8 cellular contexts compared by ENCODE assay signal in the genomic region with DNA sequence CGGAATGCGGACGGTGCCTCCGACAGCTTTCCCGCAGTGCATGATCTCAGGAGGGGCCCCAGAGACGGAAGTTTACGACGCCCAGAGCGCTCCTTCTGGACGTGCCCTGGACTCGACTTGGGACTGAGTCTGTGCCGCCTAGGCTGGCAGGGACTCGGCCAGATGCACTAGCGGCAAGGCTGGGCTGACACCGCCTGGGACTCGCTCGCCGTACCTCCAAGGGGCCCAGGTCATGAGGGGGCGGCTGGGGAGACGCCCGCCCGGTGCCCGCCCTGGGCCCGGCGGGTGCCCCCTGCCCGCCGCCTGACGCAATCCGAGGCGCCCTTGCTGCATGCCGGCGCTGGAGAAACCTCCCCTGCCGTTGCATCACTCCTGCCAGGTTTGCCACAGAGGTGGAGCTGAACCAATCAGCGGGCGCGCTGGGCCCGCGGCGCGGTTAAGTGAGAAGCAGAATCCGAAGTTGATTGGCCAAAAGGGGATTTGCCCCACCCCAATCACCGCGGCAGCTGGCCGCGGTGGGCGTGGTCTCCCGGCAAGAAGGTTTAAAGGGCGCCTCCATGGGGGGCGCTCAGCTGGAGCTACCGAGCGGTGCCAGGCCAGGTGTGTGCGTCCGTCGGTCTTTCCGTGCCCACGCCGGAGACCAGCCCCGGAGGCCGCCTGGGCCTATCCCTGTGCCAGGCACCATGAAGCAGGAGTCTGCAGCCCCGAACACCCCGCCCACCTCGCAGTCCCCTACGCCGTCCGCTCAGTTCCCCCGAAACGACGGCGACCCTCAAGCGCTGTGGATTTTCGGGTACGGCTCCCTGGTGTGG. TPM values are rescaled to one million over a fixed set of nuclear protein-coding genes. Genes with fewer than 3 reads are reported as not detected.
DNase-seq lines count a peak whose midpoint lies in the region; ATAC-seq, FAIRE-seq and TF ChIP-seq lines count a peak whose summit lies in the region.

A gene with protein sequence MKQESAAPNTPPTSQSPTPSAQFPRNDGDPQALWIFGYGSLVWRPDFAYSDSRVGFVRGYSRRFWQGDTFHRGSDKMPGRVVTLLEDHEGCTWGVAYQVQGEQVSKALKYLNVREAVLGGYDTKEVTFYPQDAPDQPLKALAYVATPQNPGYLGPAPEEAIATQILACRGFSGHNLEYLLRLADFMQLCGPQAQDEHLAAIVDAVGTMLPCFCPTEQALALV (plus strand): TSS at position 571 of the 812 bp plus-strand sequence. CDS start 113 bp downstream, at position 684.

- no peaks in the 10 kb centered on the region for H3K9me3 ChIP-seq in keratinocyte (ENCODE audit: control insufficient read depth, low read depth, low read length)

- H3K9me1 ChIP-seq in keratinocyte (ENCODE audit: control insufficient read depth, extremely low read depth, insufficient read depth, low read length) = no peaks in the 10 kb centered on the region

- peaks cover 20% of the 10 kb centered on the region for H3K4me1 ChIP-seq in keratinocyte (ENCODE audit: control insufficient read depth, extremely low read depth, insufficient read depth, low read length)

- peak within 1 kb of the TSS; percentile 87 for H3K9ac ChIP-seq in keratinocyte (ENCODE audit: control insufficient read depth, extremely low read depth, insufficient read depth, low read length)

- peak within 1 kb of the TSS; percentile 92 for H2AFZ ChIP-seq in keratinocyte (ENCODE audit: control insufficient read depth, low read length)

- ATAC-seq in GM18909 (IDR thresholded peaks at IDR 0.05; ENCODE audit: poor library complexity, unreplicated experiment) (peak; percentile 93), HG03159 (IDR thresholded peaks at IDR 0.05; ENCODE audit: unreplicated experiment) (peak; percentile 90)

- no peaks in the 10 kb centered on the region for H3K79me2 ChIP-seq in keratinocyte (ENCODE audit: control insufficient read depth, insufficient read depth, low read length)

- peak within 1 kb of the TSS; percentile 95 for H3K4me3 ChIP-seq in AG09309 (ENCODE audit: control insufficient read depth, low read depth, low read length)
- peak within 1 kb of the TSS; percentile 75 to 87 (median 86) for H3K4me3 ChIP-seq in keratinocyte (ENCODE audit: control insufficient read depth in 2 of 3, extremely low read depth in 1 of 3, insufficient read depth in 2 of 3, low read depth in 1 of 3, low read length in 3 of 3)

- H4K20me1 ChIP-seq in keratinocyte (ENCODE audit: control insufficient read depth, extremely low read depth, insufficient read depth, low read length) = peaks cover 3% of the 10 kb centered on the region

- TF ChIP-seq CTCF in AG09309 (IDR thresholded peaks at IDR 0.05; ENCODE audit: control insufficient read depth, insufficient read depth, low read depth, low read length, missing control alignments) (peak; percentile 1), keratinocyte (optimal IDR thresholded peaks at IDR 0.05 in 1 of 3, IDR thresholded peaks at IDR 0.05 in 1 of 3, conservative IDR thresholded peaks at IDR 0.05 in 1 of 3; ENCODE audit: extremely low read depth in 1 of 3, insufficient read depth in 2 of 3, low read length in 3 of 3) (peak in 1 of 3 experiments; percentile 13)

- dilution Hi-C loops in keratinocyte (cut with MboI; ENCODE audit: extremely low pct_ligation_motif_present, low sequenced_read_pairs) = no loop called here

- DNase-seq in AG09309 (ENCODE audit: low read depth) (peak; percentile 93), NCI-H2227 treated with DMSO at 0.1 percent for 48 hours (lab: John Stamatoyannopoulos, UW) (peak; percentile 68), keratinocyte (ENCODE audit: low read depth, low spot score) (peak; percentile 87)
- DNase-seq in activated CD4-positive, CD25-positive, alpha-beta regulatory T cell (lab: John Stamatoyannopoulos, UW) = peak; percentile 85 to 92 (median 88)
- peak; percentile 93 for DNase-seq in central memory CD4-positive, alpha-beta T cell
- DNase-seq in stimulated activated CD4-positive, alpha-beta T cell treated with anti-CD3 and anti-CD28 coated beads, Interleukin-15, amount 100 ng/mL, for 1 hour (ENCODE audit: low read depth in 1 of 2, low spot score in 1 of 2) = peak; percentile 88 to 90

- peak within 1 kb of the TSS; percentile 82 for H3K27ac ChIP-seq in keratinocyte (ENCODE audit: control insufficient read depth, insufficient read depth, low read length)

- H3K4me2 ChIP-seq in keratinocyte (ENCODE audit: control insufficient read depth, extremely low read depth, insufficient read depth, low read depth, low read length) = peak within 1 kb of the TSS; percentile 89

- no peaks in the 10 kb centered on the region for H3K27me3 ChIP-seq in keratinocyte (ENCODE audit: control insufficient read depth, extremely low read depth, insufficient read depth, low read length)

- peaks cover 4 to 15% of the 10 kb centered on the region in 2 experiments for H3K36me3 ChIP-seq in keratinocyte (ENCODE audit: control insufficient read depth in 2 of 2, extremely low read depth in 1 of 2, insufficient read depth in 2 of 2, low read length in 2 of 2)

- peak; percentile 36 for FAIRE-seq in keratinocyte (lab: Jason Lieb, UNC)

RNA-seq across cellular contexts. Expression of the gene that starts here (rescaled TPM):
- polyA plus RNA-seq in keratinocyte = 6.4 to 7.2 TPM (median 6.9 TPM) in 3 replicates
- 8.1 TPM for polyA plus RNA-seq in keratinocyte (2011; ENCODE audit: low read depth)
- 6.5 and 7.4 TPM in 2 replicates for polyA plus RNA-seq in keratinocyte (2011; cell fraction: cytosol; rRNA removed)
- 12.4 and 12.8 TPM in 2 replicates for polyA plus RNA-seq in keratinocyte (2011; cell fraction: nucleus; rRNA removed)
- 5.7 and 41.9 TPM in 2 replicates for polyA plus RNA-seq in keratinocyte (2012; ENCODE audit: low replicate concordance)
- 3.6 to 4.4 TPM (median 4.1 TPM) in 3 replicates for polyA minus RNA-seq in keratinocyte
- 15.9 TPM for polyA minus RNA-seq in keratinocyte (2011; cell fraction: cytosol; rRNA and poly(A)+ RNA removed)
- polyA minus RNA-seq in keratinocyte (2011; cell fraction: nucleus; rRNA and poly(A)+ RNA removed) = 7.1 and 11.8 TPM in 2 replicates

Comparison
In these comparisons a context has a peak if more than half of its experiments do, and no peak if none do; other contexts are left out.
1. Peak in every context shown above with its lines: DNase-seq, ATAC-seq, H3K4me3 ChIP-seq and H3K27ac ChIP-seq.